ENCODE assay signal across 9 cellular contexts in the genomic region with DNA sequence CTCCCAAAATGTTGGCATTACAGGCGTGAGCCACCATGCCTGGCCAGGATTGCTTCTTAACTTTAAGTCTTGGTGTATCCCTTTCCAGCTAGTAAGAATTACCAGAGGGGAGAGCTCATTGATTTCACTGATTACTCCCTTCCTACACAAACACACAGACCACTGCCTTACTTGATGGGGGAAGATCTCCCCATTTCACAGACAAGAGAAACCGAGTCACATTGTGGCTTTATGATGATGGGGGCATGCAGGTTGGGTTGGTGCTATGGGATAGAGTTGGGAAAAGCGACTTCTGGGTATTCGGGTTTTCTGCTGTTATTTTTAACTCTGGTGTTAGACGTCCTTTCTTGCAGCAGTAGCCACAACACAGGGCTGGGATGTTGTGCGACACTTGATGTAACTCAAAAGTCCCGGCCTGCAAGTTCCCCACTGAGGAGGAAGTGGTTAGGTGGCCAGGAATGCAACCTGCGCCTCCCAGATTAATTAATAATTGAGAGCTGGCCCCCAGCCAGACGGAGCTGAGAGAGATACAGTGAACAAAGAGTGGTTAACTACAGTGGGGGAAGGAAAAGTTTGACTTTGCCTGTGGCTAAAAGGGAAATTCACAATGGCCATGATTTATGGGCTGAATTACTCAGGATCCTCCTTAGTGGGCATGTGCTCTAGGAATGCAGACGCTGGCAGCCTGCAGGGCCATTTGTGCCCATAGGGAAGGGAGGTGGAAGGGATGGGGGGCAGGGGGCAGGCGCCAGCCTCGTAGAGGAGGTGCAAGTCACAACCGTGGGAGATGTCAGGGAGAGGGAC.
DNase-seq lines count a peak whose midpoint lies in the region; ATAC-seq, FAIRE-seq and TF ChIP-seq lines count a peak whose summit lies in the region.
"Had no signal": no experiment of that assay in that cellular context is flagged by ENCODE, and none has a peak within 500 bp of the region (broad histone marks: within the 10 kb centered on the region; RNA-seq: fewer than 3 reads in every experiment).

No MANE protein-coding gene starts in this region.

- H3K27me3 Mint-ChIP-seq in glutamatergic neuron (ENCODE audit: unreplicated experiment) = no peaks in the 10 kb centered on the region

- no peaks in the 10 kb centered on the region for H3K27me3 ChIP-seq in BE2C
- H3K27me3 ChIP-seq in bronchial epithelial cell (ENCODE audit: control insufficient read depth, insufficient read depth, low read length) = peaks cover 8% of the 10 kb centered on the region
- no peaks in the 10 kb centered on the region for H3K27me3 ChIP-seq in pancreas

- H3K9me3 Mint-ChIP-seq in glutamatergic neuron (ENCODE audit: unreplicated experiment) = peaks cover 2% of the 10 kb centered on the region
- H3K9me3 Mint-ChIP-seq: dendritic cell treated with granulocyte-macrophage colony-stimulating factor and Interleukin-4, amounts not matched to agents 40 ng/mL and 50 ng/mL, for 4 days had no signal

- whole genome bisulfite sequencing in pancreas, 2 donors = 15 to 18% methylated on average over 13 of the region's 13 CpGs

- H3K36me3 Mint-ChIP-seq in glutamatergic neuron (ENCODE audit: unreplicated experiment) = no peaks in the 10 kb centered on the region

- no peaks in the 10 kb centered on the region for H3K9me3 ChIP-seq in BE2C
- H3K9me3 ChIP-seq in pancreas = no peaks in the 10 kb centered on the region

- TF ChIP-seq CTCF in BE2C (IDR thresholded peaks at IDR 0.05; ENCODE audit: low read depth, low read length) (no peak), bronchial epithelial cell (IDR thresholded peaks at IDR 0.05; ENCODE audit: insufficient read depth, low read length, severe bottlenecking) (no peak), pancreas (IDR thresholded peaks at IDR 0.05) (no peak), glutamatergic neuron (IDR thresholded peaks at IDR 0.05; ENCODE audit: partially characterized antibody, unreplicated experiment) (no peak)

- no peak overlapping the region for H3K4me3 Mint-ChIP-seq in glutamatergic neuron (ENCODE audit: unreplicated experiment)
- H3K4me3 Mint-ChIP-seq: dendritic cell treated with granulocyte-macrophage colony-stimulating factor and Interleukin-4, amounts not matched to agents 40 ng/mL and 50 ng/mL, for 4 days had no signal

- ATAC-seq in GM21619 (IDR thresholded peaks at IDR 0.05; ENCODE audit: unreplicated experiment) = peak; percentile 75
- ATAC-seq in pancreas = peak; percentile 71 to 83 (median 80)

- H3K4me1 Mint-ChIP-seq in glutamatergic neuron (ENCODE audit: low read depth, unreplicated experiment) = no peaks in the 10 kb centered on the region

- intact Hi-C loops in pancreas (cut with DNase I) = loop anchor here in 2 of 3 donors (5.0 kb wide), 2 partner anchors 58 to 63 kb away; partner anchors contain the start of gene SMAD6 (in 1 of the 2)

- H3K4me1 ChIP-seq in BE2C (peaks cover 51% of the 10 kb centered on the region), pancreas (peaks cover 35 to 61% (median 55%) of the 10 kb centered on the region in 3 donors)

- H3K27ac Mint-ChIP-seq in glutamatergic neuron (ENCODE audit: unreplicated experiment) = no peak overlapping the region
- H3K27ac Mint-ChIP-seq: dendritic cell treated with granulocyte-macrophage colony-stimulating factor and Interleukin-4, amounts not matched to agents 40 ng/mL and 50 ng/mL, for 4 days had no signal

- H3K27ac ChIP-seq in pancreas = peak overlapping the region; percentile 48 to 80 (median 72)

- no peak overlapping the region for H3K4me3 ChIP-seq in BE2C (ENCODE audit: low read depth, low read length)
- H3K4me3 ChIP-seq in bronchial epithelial cell (ENCODE audit: low read depth, low read length) = no peak overlapping the region
- no peak overlapping the region for H3K4me3 ChIP-seq in pancreas

- DNase-seq in BE2C = peak; percentile 59
- peak; percentile 69 for DNase-seq in MV-4-11 (lab: John Stamatoyannopoulos, UW)
- peak; percentile 61 for DNase-seq in bronchial epithelial cell (ENCODE audit: low read depth)
- peak; percentile 86 to 92 (median 88) for DNase-seq in pancreas
- DNase-seq in pons (ENCODE audit: low spot score) = no peak
- DNase-seq in COLO668 (lab: John Stamatoyannopoulos, UW; ENCODE audit: unreplicated experiment) = no peak
- no peak for DNase-seq in glutamatergic neuron

- FAIRE-seq in bronchial epithelial cell (lab: Jason Lieb, UNC) (no peak), pancreas (lab: Jason Lieb, UNC) (no peak)

- H3K36me3 ChIP-seq in BE2C = peaks cover 14% of the 10 kb centered on the region
- H3K36me3 ChIP-seq in bronchial epithelial cell (ENCODE audit: control insufficient read depth, insufficient read depth, low read length) = no peaks in the 10 kb centered on the region
- no peaks in the 10 kb centered on the region for H3K36me3 ChIP-seq in pancreas

Comparison
In these comparisons a context has a peak if more than half of its experiments do, and no peak if none do; other contexts are left out.
1. DNase-seq: peak in BE2C (single experiment), MV-4-11 (single experiment), bronchial epithelial cell (single experiment) and pancreas (6 of 6); none in pons (single experiment), COLO668 (single experiment) and glutamatergic neuron (single experiment).